ENCODE assay signal across 2 cellular contexts in genomic region chr1:222535455-222535854, GRCh38.
A peak's percentile ranks its signal among the peaks of the same experiment; 100 is the strongest.
TF ChIP-seq lines count a peak whose summit lies in the region.

No MANE protein-coding gene starts in this region.

TF ChIP-seq in HepG2, 621 proteins besides CTCF, POLR2A, EP300 and RAD21:
- no peak for TF ChIP-seq SRY (CRISPR knock-in tag; IDR thresholded peaks at IDR 0.05)
- TF ChIP-seq, protein P1, sequence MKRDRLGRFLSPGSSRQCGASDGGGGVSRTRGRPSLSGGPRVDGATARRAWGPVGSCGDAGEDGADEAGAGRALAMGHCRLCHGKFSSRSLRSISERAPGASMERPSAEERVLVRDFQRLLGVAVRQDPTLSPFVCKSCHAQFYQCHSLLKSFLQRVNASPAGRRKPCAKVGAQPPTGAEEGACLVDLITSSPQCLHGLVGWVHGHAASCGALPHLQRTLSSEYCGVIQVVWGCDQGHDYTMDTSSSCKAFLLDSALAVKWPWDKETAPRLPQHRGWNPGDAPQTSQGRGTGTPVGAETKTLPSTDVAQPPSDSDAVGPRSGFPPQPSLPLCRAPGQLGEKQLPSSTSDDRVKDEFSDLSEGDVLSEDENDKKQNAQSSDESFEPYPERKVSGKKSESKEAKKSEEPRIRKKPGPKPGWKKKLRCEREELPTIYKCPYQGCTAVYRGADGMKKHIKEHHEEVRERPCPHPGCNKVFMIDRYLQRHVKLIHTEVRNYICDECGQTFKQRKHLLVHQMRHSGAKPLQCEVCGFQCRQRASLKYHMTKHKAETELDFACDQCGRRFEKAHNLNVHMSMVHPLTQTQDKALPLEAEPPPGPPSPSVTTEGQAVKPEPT (CRISPR knock-in tag; IDR thresholded peaks at IDR 0.05; ENCODE audit: low read depth) = no peak
- peak; percentile 29; the same call in 1 of the 2 replicates for TF ChIP-seq ATF7 (IDR thresholded peaks at IDR 0.05)
- no peak for TF ChIP-seq ATF7 (CRISPR knock-in tag; IDR thresholded peaks at IDR 0.05)
- TF ChIP-seq, protein P2, sequence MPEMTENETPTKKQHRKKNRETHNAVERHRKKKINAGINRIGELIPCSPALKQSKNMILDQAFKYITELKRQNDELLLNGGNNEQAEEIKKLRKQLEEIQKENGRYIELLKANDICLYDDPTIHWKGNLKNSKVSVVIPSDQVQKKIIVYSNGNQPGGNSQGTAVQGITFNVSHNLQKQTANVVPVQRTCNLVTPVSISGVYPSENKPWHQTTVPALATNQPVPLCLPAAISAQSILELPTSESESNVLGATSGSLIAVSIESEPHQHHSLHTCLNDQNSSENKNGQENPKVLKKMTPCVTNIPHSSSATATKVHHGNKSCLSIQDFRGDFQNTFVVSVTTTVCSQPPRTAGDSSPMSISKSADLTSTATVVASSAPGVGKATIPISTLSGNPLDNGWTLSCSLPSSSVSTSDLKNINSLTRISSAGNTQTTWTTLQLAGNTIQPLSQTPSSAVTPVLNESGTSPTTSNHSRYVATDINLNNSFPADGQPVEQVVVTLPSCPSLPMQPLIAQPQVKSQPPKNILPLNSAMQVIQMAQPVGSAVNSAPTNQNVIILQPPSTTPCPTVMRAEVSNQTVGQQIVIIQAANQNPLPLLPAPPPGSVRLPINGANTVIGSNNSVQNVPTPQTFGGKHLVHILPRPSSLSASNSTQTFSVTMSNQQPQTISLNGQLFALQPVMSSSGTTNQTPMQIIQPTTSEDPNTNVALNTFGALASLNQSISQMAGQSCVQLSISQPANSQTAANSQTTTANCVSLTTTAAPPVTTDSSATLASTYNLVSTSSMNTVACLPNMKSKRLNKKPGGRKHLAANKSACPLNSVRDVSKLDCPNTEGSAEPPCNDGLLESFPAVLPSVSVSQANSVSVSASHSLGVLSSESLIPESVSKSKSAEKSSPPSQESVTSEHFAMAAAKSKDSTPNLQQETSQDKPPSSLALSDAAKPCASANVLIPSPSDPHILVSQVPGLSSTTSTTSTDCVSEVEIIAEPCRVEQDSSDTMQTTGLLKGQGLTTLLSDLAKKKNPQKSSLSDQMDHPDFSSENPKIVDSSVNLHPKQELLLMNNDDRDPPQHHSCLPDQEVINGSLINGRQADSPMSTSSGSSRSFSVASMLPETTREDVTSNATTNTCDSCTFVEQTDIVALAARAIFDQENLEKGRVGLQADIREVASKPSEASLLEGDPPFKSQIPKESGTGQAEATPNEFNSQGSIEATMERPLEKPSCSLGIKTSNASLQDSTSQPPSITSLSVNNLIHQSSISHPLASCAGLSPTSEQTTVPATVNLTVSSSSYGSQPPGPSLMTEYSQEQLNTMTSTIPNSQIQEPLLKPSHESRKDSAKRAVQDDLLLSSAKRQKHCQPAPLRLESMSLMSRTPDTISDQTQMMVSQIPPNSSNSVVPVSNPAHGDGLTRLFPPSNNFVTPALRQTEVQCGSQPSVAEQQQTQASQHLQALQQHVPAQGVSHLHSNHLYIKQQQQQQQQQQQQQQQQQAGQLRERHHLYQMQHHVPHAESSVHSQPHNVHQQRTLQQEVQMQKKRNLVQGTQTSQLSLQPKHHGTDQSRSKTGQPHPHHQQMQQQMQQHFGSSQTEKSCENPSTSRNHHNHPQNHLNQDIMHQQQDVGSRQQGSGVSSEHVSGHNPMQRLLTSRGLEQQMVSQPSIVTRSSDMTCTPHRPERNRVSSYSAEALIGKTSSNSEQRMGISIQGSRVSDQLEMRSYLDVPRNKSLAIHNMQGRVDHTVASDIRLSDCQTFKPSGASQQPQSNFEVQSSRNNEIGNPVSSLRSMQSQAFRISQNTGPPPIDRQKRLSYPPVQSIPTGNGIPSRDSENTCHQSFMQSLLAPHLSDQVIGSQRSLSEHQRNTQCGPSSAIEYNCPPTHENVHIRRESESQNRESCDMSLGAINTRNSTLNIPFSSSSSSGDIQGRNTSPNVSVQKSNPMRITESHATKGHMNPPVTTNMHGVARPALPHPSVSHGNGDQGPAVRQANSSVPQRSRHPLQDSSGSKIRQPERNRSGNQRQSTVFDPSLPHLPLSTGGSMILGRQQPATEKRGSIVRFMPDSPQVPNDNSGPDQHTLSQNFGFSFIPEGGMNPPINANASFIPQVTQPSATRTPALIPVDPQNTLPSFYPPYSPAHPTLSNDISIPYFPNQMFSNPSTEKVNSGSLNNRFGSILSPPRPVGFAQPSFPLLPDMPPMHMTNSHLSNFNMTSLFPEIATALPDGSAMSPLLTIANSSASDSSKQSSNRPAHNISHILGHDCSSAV (CRISPR knock-in tag; IDR thresholded peaks at IDR 0.05; ENCODE audit: borderline replicate concordance) = no peak
- TF ChIP-seq ZNF3 (CRISPR knock-in tag; IDR thresholded peaks at IDR 0.05) = no peak

TF ChIP-seq in K562, 482 proteins besides CTCF, POLR2A, EP300 and RAD21 (continues in another document):
- TF ChIP-seq SOX6 (IDR thresholded peaks at IDR 0.05) = no peak
- TF ChIP-seq HES1 (IDR thresholded peaks at IDR 0.05; ENCODE audit: low read depth) = no peak
- no peak for TF ChIP-seq SMAD4 (CRISPR knock-in tag; conservative IDR thresholded peaks at IDR 0.05)
- 0 out of 2 replicates have a peak, but pooled peaks have one; percentile 19 for TF ChIP-seq LEF1 (IDR thresholded peaks at IDR 0.05)
- TF ChIP-seq ZNF830 (CRISPR knock-in tag; IDR thresholded peaks at IDR 0.05) = no peak
- TF ChIP-seq ARID4B (CRISPR knock-in tag; IDR thresholded peaks at IDR 0.05) = no peak
- TF ChIP-seq ASH1L (IDR thresholded peaks at IDR 0.05; ENCODE audit: borderline replicate concordance, low read depth, partially characterized antibody) = no peak
- TF ChIP-seq, protein P3, sequence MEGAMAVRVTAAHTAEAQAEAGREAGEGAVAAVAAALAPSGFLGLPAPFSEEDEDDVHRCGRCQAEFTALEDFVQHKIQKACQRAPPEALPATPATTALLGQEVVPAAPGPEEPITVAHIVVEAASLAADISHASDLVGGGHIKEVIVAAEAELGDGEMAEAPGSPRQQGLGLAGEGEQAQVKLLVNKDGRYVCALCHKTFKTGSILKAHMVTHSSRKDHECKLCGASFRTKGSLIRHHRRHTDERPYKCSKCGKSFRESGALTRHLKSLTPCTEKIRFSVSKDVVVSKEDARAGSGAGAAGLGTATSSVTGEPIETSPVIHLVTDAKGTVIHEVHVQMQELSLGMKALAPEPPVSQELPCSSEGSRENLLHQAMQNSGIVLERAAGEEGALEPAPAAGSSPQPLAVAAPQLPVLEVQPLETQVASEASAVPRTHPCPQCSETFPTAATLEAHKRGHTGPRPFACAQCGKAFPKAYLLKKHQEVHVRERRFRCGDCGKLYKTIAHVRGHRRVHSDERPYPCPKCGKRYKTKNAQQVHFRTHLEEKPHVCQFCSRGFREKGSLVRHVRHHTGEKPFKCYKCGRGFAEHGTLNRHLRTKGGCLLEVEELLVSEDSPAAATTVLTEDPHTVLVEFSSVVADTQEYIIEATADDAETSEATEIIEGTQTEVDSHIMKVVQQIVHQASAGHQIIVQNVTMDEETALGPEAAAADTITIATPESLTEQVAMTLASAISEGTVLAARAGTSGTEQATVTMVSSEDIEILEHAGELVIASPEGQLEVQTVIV (CRISPR knock-in tag; IDR thresholded peaks at IDR 0.05; ENCODE audit: borderline replicate concordance) = no peak
- TF ChIP-seq PKNOX1 (IDR thresholded peaks at IDR 0.05) = no peak
- no peak for TF ChIP-seq MCM2 (IDR thresholded peaks at IDR 0.05; ENCODE audit: low read depth)
- TF ChIP-seq NR0B1 (IDR thresholded peaks at IDR 0.05; ENCODE audit: partially characterized antibody) = no peak
- TF ChIP-seq MNT (conservative IDR thresholded peaks at IDR 0.05) = no peak
- TF ChIP-seq ZNF280A (IDR thresholded peaks at IDR 0.05; ENCODE audit: low read depth, partially characterized antibody) = no peak
- no peak for TF ChIP-seq TAF1 (IDR thresholded peaks at IDR 0.05; ENCODE audit: control insufficient read depth, extremely low read depth, insufficient read depth, low read length, severe bottlenecking)
- no peak for TF ChIP-seq ZNF764 (CRISPR knock-in tag; IDR thresholded peaks at IDR 0.05; ENCODE audit: low read depth)
- TF ChIP-seq SMAD1 (IDR thresholded peaks at IDR 0.05; ENCODE audit: low read depth, low read length, partially characterized antibody) = no peak
- no peak for TF ChIP-seq HNRNPLL (IDR thresholded peaks at IDR 0.05; ENCODE audit: low read depth, low read length, poor library complexity, severe bottlenecking)
- 0 out of 2 replicates have a peak, but pooled peaks have one; percentile 29 for TF ChIP-seq CREM (IDR thresholded peaks at IDR 0.05; ENCODE audit: low read depth)
- no peak for TF ChIP-seq NBN (IDR thresholded peaks at IDR 0.05; ENCODE audit: low read depth)
- TF ChIP-seq DEAF1 (CRISPR knock-in tag; IDR thresholded peaks at IDR 0.05) = no peak
- peak; percentile 84 for TF ChIP-seq ATF7 (IDR thresholded peaks at IDR 0.05)
- TF ChIP-seq ZNF699 (CRISPR knock-in tag; IDR thresholded peaks at IDR 0.05; ENCODE audit: insufficient replicate concordance) = no peak
- TF ChIP-seq ZNF134 (CRISPR knock-in tag; conservative IDR thresholded peaks at IDR 0.05) = no peak
